ENCODE assay signal across 22 cellular contexts in the genomic region with DNA sequence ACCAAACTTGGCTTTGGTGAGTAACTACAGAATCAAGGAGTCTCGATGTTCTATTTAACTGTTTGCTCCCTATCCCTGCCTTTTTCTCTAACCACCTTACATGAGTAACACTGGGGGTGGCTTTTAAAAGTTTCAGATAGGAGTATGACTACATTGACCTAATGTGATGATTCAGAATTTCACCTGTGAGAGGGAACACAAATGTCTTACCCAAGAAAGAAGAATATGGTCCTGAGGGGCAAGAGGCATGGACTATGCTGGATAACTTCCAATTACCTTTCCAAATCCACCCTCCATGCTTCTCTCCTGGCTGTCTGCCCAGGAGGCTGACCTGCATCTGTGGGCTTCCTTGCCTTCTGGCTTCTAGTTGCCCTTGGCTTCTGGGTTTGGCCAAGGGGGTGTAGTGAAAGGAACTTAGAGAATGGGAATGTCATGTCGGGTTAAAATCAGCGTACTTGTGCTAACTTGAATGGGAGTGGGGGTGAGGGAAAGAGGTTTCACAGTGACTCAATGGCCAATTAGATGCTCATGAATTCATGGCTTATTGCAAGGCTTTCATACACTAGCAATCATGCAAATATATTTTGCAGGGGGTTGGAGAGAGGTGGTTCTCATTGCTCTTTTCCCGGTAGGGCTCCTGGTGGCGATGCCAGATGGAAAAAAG. TPM values are rescaled to one million over a fixed set of nuclear protein-coding genes. Genes with fewer than 3 reads are reported as not detected.
DNase-seq lines count a peak whose midpoint lies in the region; ATAC-seq and TF ChIP-seq lines count a peak whose summit lies in the region.
"Had no signal": no experiment of that assay in that cellular context is flagged by ENCODE, and none has a peak within 500 bp of the region (broad histone marks: within the 10 kb centered on the region; RNA-seq: fewer than 3 reads in every experiment).

No MANE protein-coding gene starts in this region.

- no peak overlapping the region for H3K27ac Mint-ChIP-seq in activated naive CD4-positive, alpha-beta T cell treated with anti-CD3 and anti-CD28 coated beads, Interleukin-2, amount 50 U/mL, for 72 hours

- H3K36me3 ChIP-seq in RWPE2 (ENCODE audit: low read depth): no peaks in the 10 kb centered on the region
- H3K36me3 ChIP-seq: Peyer's patch had no signal

- H3K9me3 Mint-ChIP-seq in activated naive CD4-positive, alpha-beta T cell treated with anti-CD3 and anti-CD28 coated beads, Interleukin-2, amount 50 U/mL, for 72 hours: no peaks in the 10 kb centered on the region

- H3K36me3 Mint-ChIP-seq in activated naive CD4-positive, alpha-beta T cell treated with anti-CD3 and anti-CD28 coated beads, Interleukin-2, amount 50 U/mL, for 72 hours: no peaks in the 10 kb centered on the region
- H3K36me3 Mint-ChIP-seq: CD4-positive, CD25-positive, alpha-beta regulatory T cell had no signal

- TF ChIP-seq CTCF in RWPE2 (IDR thresholded peaks at IDR 0.05; ENCODE audit: poor library complexity, severe bottlenecking): no peak

- peak; percentile 64 to 74 for ATAC-seq in activated naive CD4-positive, alpha-beta T cell treated with anti-CD3 and anti-CD28 coated beads, Interleukin-2, amount 50 U/mL, for 72 hours
- ATAC-seq in RWPE2 (ENCODE audit: low read depth) (peak; percentile 83), HG03159 (IDR thresholded peaks at IDR 0.05; ENCODE audit: unreplicated experiment) (no peak)
- ATAC-seq in stimulated activated naive CD8-positive, alpha-beta T cell treated with anti-CD3 and anti-CD28 coated beads, Interleukin-15, Interleukin-2, amounts not matched to agents 100 U/mL and 50 U/mL, for 24 hours: peak; percentile 87
- ATAC-seq: K562, Right ventricle myocardium inferior had no signal

- DNase-seq in activated naive CD4-positive, alpha-beta T cell treated with anti-CD3 and anti-CD28 coated beads, Interleukin-2, amount 50 U/mL, for 72 hours (ENCODE audit: low spot score in 2 of 2): no peak
- no peak for DNase-seq in activated naive CD4-positive, alpha-beta T cell treated with anti-CD3 and anti-CD28 coated beads, Interleukin-2, amount 50 U/mL, for 16 hours
- no peak for DNase-seq in RWPE2 (ENCODE audit: low spot score)
- DNase-seq in epithelial cell of prostate (ENCODE audit: low read depth, low spot score): peak; percentile 92
- no peak for DNase-seq in stimulated activated naive CD8-positive, alpha-beta T cell treated with anti-CD3 and anti-CD28 coated beads, Interleukin-15, Interleukin-2, amounts not matched to agents 100 U/mL and 50 U/mL, for 24 hours
- no peak for DNase-seq in HuH-7.5 (ENCODE audit: low spot score)
- DNase-seq: CD4-positive, CD25-positive, alpha-beta regulatory T cell; DMS79 treated with DMSO at 0.1 percent for 48 hours; MM.1S; NCI-H1092; NCI-H1436; NCI-H187 treated with DMSO at 0.1 percent for 48 hours; NCI-H2107; NCI-H69; Peyer's patch had no signal

- H3K27ac ChIP-seq in RWPE2 (ENCODE audit: poor library complexity, severe bottlenecking): peak overlapping the region; percentile 16
- peak overlapping the region; percentile 70 for H3K27ac ChIP-seq in epithelial cell of prostate
- H3K27ac ChIP-seq: Peyer's patch had no signal

- no peaks in the 10 kb centered on the region for H3K27me3 ChIP-seq in RWPE2 (ENCODE audit: insufficient read depth, poor library complexity, severe bottlenecking)
- H3K27me3 ChIP-seq: Peyer's patch had no signal

- no peak overlapping the region for H3K4me3 ChIP-seq in RWPE2 (ENCODE audit: severe bottlenecking)
- H3K4me3 ChIP-seq: K562, Peyer's patch had no signal

- peaks cover 5% of the 10 kb centered on the region for H3K4me1 ChIP-seq in RWPE2 (ENCODE audit: insufficient read depth, poor library complexity, severe bottlenecking)
- H3K4me1 ChIP-seq: Peyer's patch had no signal

- no peaks in the 10 kb centered on the region for H3K9me3 ChIP-seq in RWPE2 (ENCODE audit: severe bottlenecking)
- H3K9me3 ChIP-seq: Peyer's patch had no signal

RNA-seq across cellular contexts. Expression of gene IL36G, which starts 5.3 kb away (rescaled TPM):
- not detected for total RNA-seq in activated naive CD4-positive, alpha-beta T cell treated with anti-CD3 and anti-CD28 coated beads, Interleukin-2, amount 50 U/mL, for 72 hours
- total RNA-seq: CD4-positive, CD25-positive, alpha-beta regulatory T cell; H4; K562; LHCN-M2; NCI-H460; Peyer's patch; Right ventricle myocardium inferior; SK-MEL-5 had no signal

RNA-seq across cellular contexts. Expression of gene IL36A, which starts 32.7 kb away (rescaled TPM):
- not detected for total RNA-seq in activated naive CD4-positive, alpha-beta T cell treated with anti-CD3 and anti-CD28 coated beads, Interleukin-2, amount 50 U/mL, for 72 hours
- total RNA-seq: CD4-positive, CD25-positive, alpha-beta regulatory T cell; H4; K562; LHCN-M2; NCI-H460; Peyer's patch; Right ventricle myocardium inferior; SK-MEL-5 had no signal
